ENCODE assay signal across 1 cellular context in the genomic region with DNA sequence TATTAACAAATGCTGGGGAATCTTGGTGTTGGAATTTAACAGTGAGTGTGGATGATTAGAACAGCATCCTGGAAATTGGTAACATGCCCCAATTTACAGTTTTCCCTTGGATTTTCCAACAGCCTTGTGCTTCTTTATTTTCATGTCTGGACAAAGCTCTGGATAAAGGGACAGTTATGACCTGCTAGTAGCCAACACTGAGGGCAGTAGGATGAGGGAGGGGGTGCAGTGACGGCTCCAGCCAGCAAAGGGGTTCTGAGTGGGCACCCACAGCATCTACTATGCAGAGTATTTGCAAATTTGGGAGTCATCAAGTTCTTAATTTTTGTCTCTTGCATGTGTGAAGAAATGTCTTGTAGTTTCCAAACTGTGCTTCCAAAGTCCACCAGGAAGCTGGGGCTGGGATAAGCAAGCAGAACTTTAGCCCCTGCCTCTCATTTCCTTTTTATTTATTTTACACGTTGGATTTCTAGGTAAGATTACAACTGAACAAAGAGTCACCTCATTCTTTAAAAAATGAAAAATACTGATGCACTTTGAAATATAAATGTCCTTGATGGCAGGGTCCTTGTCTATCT.
TF ChIP-seq lines count a peak whose summit lies in the region.

No MANE protein-coding gene starts in this region.

TF ChIP-seq in HepG2, 621 proteins besides CTCF, POLR2A, EP300 and RAD21 (continued from another document and continues in another):
- TF ChIP-seq, protein P1, sequence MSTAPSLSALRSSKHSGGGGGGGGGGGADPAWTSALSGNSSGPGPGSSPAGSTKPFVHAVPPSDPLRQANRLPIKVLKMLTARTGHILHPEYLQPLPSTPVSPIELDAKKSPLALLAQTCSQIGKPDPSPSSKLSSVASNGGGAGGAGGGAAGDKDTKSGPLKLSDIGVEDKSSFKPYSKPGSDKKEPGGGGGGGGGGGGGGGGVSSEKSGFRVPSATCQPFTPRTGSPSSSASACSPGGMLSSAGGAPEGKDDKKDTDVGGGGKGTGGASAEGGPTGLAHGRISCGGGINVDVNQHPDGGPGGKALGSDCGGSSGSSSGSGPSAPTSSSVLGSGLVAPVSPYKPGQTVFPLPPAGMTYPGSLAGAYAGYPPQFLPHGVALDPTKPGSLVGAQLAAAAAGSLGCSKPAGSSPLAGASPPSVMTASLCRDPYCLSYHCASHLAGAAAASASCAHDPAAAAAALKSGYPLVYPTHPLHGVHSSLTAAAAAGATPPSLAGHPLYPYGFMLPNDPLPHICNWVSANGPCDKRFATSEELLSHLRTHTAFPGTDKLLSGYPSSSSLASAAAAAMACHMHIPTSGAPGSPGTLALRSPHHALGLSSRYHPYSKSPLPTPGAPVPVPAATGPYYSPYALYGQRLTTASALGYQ (CRISPR knock-in tag; IDR thresholded peaks at IDR 0.05) = no peak
- TF ChIP-seq TCF7L2 (IDR thresholded peaks at IDR 0.05; ENCODE audit: low read depth, low read length) (no peak), ZNF274 (CRISPR knock-in tag; IDR thresholded peaks at IDR 0.05) (no peak), THRA (CRISPR knock-in tag; IDR thresholded peaks at IDR 0.05; ENCODE audit: borderline replicate concordance) (peak; percentile 64), NAIF1 (CRISPR knock-in tag; IDR thresholded peaks at IDR 0.05; ENCODE audit: borderline replicate concordance) (peak; percentile 33; the same call in 1 of the 2 replicates), RXRA (CRISPR knock-in tag; IDR thresholded peaks at IDR 0.05) (no peak; the same call in 1 of the 2 replicates), CREM (IDR thresholded peaks at IDR 0.05) (peak; percentile 88), CREM (CRISPR knock-in tag; IDR thresholded peaks at IDR 0.05) (no peak), CHD4 (IDR thresholded peaks at IDR 0.05; ENCODE audit: borderline replicate concordance, low read length) (no peak; the same call in 1 of the 2 replicates), HOXA3 (CRISPR knock-in tag; IDR thresholded peaks at IDR 0.05) (no peak; the same call in 1 of the 2 replicates), ZNF569 (CRISPR knock-in tag; IDR thresholded peaks at IDR 0.05; ENCODE audit: borderline replicate concordance) (no peak), XBP1 (CRISPR knock-in tag; IDR thresholded peaks at IDR 0.05) (no peak), ZBTB1 (CRISPR knock-in tag; IDR thresholded peaks at IDR 0.05; ENCODE audit: borderline replicate concordance) (no peak), ZNF407 (CRISPR knock-in tag; IDR thresholded peaks at IDR 0.05; ENCODE audit: not compliant biosample characterization) (no peak), E2F2 (CRISPR knock-in tag; IDR thresholded peaks at IDR 0.05; ENCODE audit: borderline replicate concordance) (no peak), ZNF343 (CRISPR knock-in tag; IDR thresholded peaks at IDR 0.05) (no peak), RFX3 (CRISPR knock-in tag; IDR thresholded peaks at IDR 0.05) (no peak), ZNF20 (CRISPR knock-in tag; IDR thresholded peaks at IDR 0.05) (no peak), ZBTB46 (CRISPR knock-in tag; IDR thresholded peaks at IDR 0.05; ENCODE audit: borderline replicate concordance) (no peak), ZNF451 (CRISPR knock-in tag; IDR thresholded peaks at IDR 0.05) (no peak), TOE1 (CRISPR knock-in tag; IDR thresholded peaks at IDR 0.05) (no peak), ZNF83 (CRISPR knock-in tag; IDR thresholded peaks at IDR 0.05; ENCODE audit: borderline replicate concordance) (no peak), ZNF678 (CRISPR knock-in tag; IDR thresholded peaks at IDR 0.05) (no peak), KAT8 (CRISPR knock-in tag; IDR thresholded peaks at IDR 0.05) (peak; percentile 40; the same call in 1 of the 2 replicates), ZC3H4 (CRISPR knock-in tag; IDR thresholded peaks at IDR 0.05; ENCODE audit: borderline replicate concordance) (no peak), NFRKB (IDR thresholded peaks at IDR 0.05) (no peak), DNMT1 (CRISPR knock-in tag; IDR thresholded peaks at IDR 0.05) (no peak), CEBPB (IDR thresholded peaks at IDR 0.05; ENCODE audit: borderline replicate concordance, low read depth, low read length) (peak; percentile 86)
- TF ChIP-seq, protein P2, sequence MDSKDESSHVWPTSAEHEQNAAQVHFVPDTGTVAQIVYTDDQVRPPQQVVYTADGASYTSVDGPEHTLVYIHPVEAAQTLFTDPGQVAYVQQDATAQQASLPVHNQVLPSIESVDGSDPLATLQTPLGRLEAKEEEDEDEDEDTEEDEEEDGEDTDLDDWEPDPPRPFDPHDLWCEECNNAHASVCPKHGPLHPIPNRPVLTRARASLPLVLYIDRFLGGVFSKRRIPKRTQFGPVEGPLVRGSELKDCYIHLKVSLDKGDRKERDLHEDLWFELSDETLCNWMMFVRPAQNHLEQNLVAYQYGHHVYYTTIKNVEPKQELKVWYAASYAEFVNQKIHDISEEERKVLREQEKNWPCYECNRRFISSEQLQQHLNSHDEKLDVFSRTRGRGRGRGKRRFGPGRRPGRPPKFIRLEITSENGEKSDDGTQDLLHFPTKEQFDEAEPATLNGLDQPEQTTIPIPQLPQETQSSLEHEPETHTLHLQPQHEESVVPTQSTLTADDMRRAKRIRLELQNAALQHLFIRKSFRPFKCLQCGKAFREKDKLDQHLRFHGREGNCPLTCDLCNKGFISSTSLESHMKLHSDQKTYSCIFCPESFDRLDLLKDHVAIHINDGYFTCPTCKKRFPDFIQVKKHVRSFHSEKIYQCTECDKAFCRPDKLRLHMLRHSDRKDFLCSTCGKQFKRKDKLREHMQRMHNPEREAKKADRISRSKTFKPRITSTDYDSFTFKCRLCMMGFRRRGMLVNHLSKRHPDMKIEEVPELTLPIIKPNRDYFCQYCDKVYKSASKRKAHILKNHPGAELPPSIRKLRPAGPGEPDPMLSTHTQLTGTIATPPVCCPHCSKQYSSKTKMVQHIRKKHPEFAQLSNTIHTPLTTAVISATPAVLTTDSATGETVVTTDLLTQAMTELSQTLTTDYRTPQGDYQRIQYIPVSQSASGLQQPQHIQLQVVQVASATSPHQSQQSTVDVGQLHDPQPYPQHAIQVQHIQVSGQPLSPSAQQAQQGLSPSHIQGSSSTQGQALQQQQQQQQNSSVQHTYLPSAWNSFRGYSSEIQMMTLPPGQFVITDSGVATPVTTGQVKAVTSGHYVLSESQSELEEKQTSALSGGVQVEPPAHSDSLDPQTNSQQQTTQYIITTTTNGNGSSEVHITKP (CRISPR knock-in tag; IDR thresholded peaks at IDR 0.05; ENCODE audit: low read depth) = peak; percentile 54; the same call in 1 of the 2 replicates
- TF ChIP-seq, protein P3, sequence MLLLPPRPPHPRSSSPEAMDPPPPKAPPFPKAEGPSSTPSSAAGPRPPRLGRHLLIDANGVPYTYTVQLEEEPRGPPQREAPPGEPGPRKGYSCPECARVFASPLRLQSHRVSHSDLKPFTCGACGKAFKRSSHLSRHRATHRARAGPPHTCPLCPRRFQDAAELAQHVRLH (CRISPR knock-in tag; IDR thresholded peaks at IDR 0.05; ENCODE audit: borderline replicate concordance, low read depth) = no peak
- TF ChIP-seq, protein P4, sequence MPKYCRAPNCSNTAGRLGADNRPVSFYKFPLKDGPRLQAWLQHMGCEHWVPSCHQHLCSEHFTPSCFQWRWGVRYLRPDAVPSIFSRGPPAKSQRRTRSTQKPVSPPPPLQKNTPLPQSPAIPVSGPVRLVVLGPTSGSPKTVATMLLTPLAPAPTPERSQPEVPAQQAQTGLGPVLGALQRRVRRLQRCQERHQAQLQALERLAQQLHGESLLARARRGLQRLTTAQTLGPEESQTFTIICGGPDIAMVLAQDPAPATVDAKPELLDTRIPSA (CRISPR knock-in tag; IDR thresholded peaks at IDR 0.05; ENCODE audit: borderline replicate concordance) = no peak
